Comparison of ENCODE assay signal across 14 cellular contexts in the genomic region with DNA sequence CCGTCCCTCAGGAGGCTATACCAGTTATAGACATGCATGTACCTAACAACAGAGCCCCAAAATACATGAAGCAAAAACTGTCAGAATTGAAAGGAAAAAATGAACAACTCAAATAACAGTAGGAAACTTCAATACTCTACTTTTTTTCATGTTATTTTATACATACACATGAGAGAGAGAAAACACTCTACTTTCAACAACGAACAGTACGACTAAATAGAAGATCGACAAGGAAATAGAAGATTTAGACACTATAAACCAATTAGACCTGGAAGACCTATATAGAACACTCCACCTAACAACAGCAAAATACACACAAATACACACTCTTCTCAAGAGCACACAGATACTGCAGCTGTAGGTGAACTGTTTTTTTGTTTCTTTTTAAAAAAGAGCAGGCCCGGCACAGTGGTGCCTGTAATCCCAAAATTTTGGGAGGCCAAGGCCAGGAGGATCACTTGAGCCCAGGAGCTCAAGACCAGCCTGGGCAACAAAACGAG. TPM values are rescaled to one million over a fixed set of nuclear protein-coding genes. Genes with fewer than 3 reads are reported as not detected.
A peak's percentile ranks its signal among the peaks of the same experiment; 100 is the strongest.
DNase-seq lines count a peak whose midpoint lies in the region; ATAC-seq, FAIRE-seq and TF ChIP-seq lines count a peak whose summit lies in the region.
"Had no signal": no experiment of that assay in that cellular context is flagged by ENCODE, and none has a peak within 500 bp of the region (broad histone marks: within the 10 kb centered on the region; RNA-seq: fewer than 3 reads in every experiment).

No MANE protein-coding gene starts in this region.

- FAIRE-seq in keratinocyte (lab: Jason Lieb, UNC) (no peak), D721Med (lab: Jason Lieb, UNC) (no peak)
- FAIRE-seq: astrocyte, endometrium, HepG2 had no signal

- DNase-seq in activated CD8-positive, alpha-beta memory T cell treated with anti-CD3 and anti-CD28 coated beads, Interleukin-2, amount 10 ng/mL, durations not matched to agents 7 days and 5 days = no peak
- DNase-seq in activated CD8-positive, alpha-beta memory T cell treated with anti-CD3 and anti-CD28 coated beads, Interleukin-2, amount 50 U/mL, for 48 hours = no peak
- DNase-seq in activated B cell treated with CpG ODN at 0.5 μM for 24 hours = no peak
- DNase-seq in keratinocyte (ENCODE audit: low read depth, low spot score) = no peak
- no peak for DNase-seq in stimulated activated naive CD8-positive, alpha-beta T cell treated with anti-CD3 and anti-CD28 coated beads, Interleukin-15, amount 100 ng/mL, for 72 hours
- no peak for DNase-seq in stimulated activated CD4-positive, alpha-beta T cell treated with anti-CD3 and anti-CD28 coated beads, Interleukin-4, amount 100 ng/mL, for 1 hour
- DNase-seq in D721Med (ENCODE audit: insufficient read length, low spot score) = no peak
- DNase-seq: ACHN, mesendoderm had no signal

- intact Hi-C loops in activated B cell treated with CpG ODN at 0.5 μM for 24 hours (cut with micrococcal nuclease) = no loop called here

- no peak overlapping the region for H2AFZ ChIP-seq in keratinocyte (ENCODE audit: control insufficient read depth, low read length)
- H2AFZ ChIP-seq: hepatocyte had no signal

- ATAC-seq in activated CD8-positive, alpha-beta memory T cell treated with anti-CD3 and anti-CD28 coated beads, Interleukin-2, amount 10 ng/mL, durations not matched to agents 7 days and 5 days = no peak
- ATAC-seq in activated B cell treated with CpG ODN at 0.5 μM for 24 hours (ENCODE audit: low read depth) = no peak
- no peak for ATAC-seq in stimulated activated naive CD8-positive, alpha-beta T cell treated with anti-CD3 and anti-CD28 coated beads, Interleukin-15, amount 100 ng/mL, for 72 hours
- ATAC-seq in GM18511 (IDR thresholded peaks at IDR 0.05; ENCODE audit: unreplicated experiment) = no peak
- ATAC-seq: HepG2 had no signal

- H3K4me1 ChIP-seq in keratinocyte (ENCODE audit: control insufficient read depth, extremely low read depth, insufficient read depth, low read length) = peaks cover 93% of the 10 kb centered on the region

- no peaks in the 10 kb centered on the region for H3K9me3 ChIP-seq in keratinocyte (ENCODE audit: control insufficient read depth, low read depth, low read length)

- H3K27ac Mint-ChIP-seq in activated CD8-positive, alpha-beta memory T cell treated with anti-CD3 and anti-CD28 coated beads, Interleukin-2, amount 10 ng/mL, durations not matched to agents 7 days and 5 days = peak overlapping the region; percentile 78
- peak overlapping the region; percentile 68 for H3K27ac Mint-ChIP-seq in activated B cell treated with CpG ODN at 0.5 μM for 24 hours
- H3K27ac Mint-ChIP-seq in stimulated activated naive CD8-positive, alpha-beta T cell treated with anti-CD3 and anti-CD28 coated beads, Interleukin-15, amount 100 ng/mL, for 72 hours = peak overlapping the region; percentile 37 to 65

- dilution Hi-C loops in keratinocyte (cut with MboI; ENCODE audit: extremely low pct_ligation_motif_present, low sequenced_read_pairs) = loop anchor here (5.0 kb wide), 1 partner anchor 33 kb away; no protein-coding TSS in a partner anchor

- H3K4me2 ChIP-seq in keratinocyte (ENCODE audit: control insufficient read depth, extremely low read depth, insufficient read depth, low read depth, low read length) = peak overlapping the region; percentile 45

- H3K9ac ChIP-seq in keratinocyte (ENCODE audit: control insufficient read depth, extremely low read depth, insufficient read depth, low read length) = peak overlapping the region; percentile 49

- peak overlapping the region; percentile 41 for H3K4me3 Mint-ChIP-seq in activated CD8-positive, alpha-beta memory T cell treated with anti-CD3 and anti-CD28 coated beads, Interleukin-2, amount 10 ng/mL, durations not matched to agents 7 days and 5 days
- no peak overlapping the region for H3K4me3 Mint-ChIP-seq in activated B cell treated with CpG ODN at 0.5 μM for 24 hours
- peak overlapping the region; percentile 6 to 53 for H3K4me3 Mint-ChIP-seq in stimulated activated naive CD8-positive, alpha-beta T cell treated with anti-CD3 and anti-CD28 coated beads, Interleukin-15, amount 100 ng/mL, for 72 hours

- H3K4me1 Mint-ChIP-seq in activated CD8-positive, alpha-beta memory T cell treated with anti-CD3 and anti-CD28 coated beads, Interleukin-2, amount 10 ng/mL, durations not matched to agents 7 days and 5 days = peaks cover 99% of the 10 kb centered on the region
- H3K4me1 Mint-ChIP-seq in activated B cell treated with CpG ODN at 0.5 μM for 24 hours = peaks cover 99% of the 10 kb centered on the region
- peaks cover 100% of the 10 kb centered on the region for H3K4me1 Mint-ChIP-seq in stimulated activated naive CD8-positive, alpha-beta T cell treated with anti-CD3 and anti-CD28 coated beads, Interleukin-15, amount 100 ng/mL, for 72 hours

- TF ChIP-seq CTCF in activated B cell treated with CpG ODN at 0.5 μM for 24 hours (IDR thresholded peaks at IDR 0.05) = no peak
- TF ChIP-seq CTCF in keratinocyte (optimal IDR thresholded peaks at IDR 0.05 in 1 of 3, IDR thresholded peaks at IDR 0.05 in 1 of 3, conservative IDR thresholded peaks at IDR 0.05 in 1 of 3; ENCODE audit: extremely low read depth in 1 of 3, insufficient read depth in 2 of 3, low read length in 3 of 3) = no peak
- TF ChIP-seq CTCF in D721Med (IDR thresholded peaks at IDR 0.05; ENCODE audit: insufficient read depth, missing control alignments) = no peak

- H3K36me3 ChIP-seq in keratinocyte (ENCODE audit: control insufficient read depth in 2 of 2, extremely low read depth in 1 of 2, insufficient read depth in 2 of 2, low read length in 2 of 2) = peaks cover 3 to 14% of the 10 kb centered on the region in 2 experiments

- H3K27me3 Mint-ChIP-seq in activated CD8-positive, alpha-beta memory T cell treated with anti-CD3 and anti-CD28 coated beads, Interleukin-2, amount 10 ng/mL, durations not matched to agents 7 days and 5 days = no peaks in the 10 kb centered on the region
- H3K27me3 Mint-ChIP-seq in activated B cell treated with CpG ODN at 0.5 μM for 24 hours = no peaks in the 10 kb centered on the region
- H3K27me3 Mint-ChIP-seq in stimulated activated naive CD8-positive, alpha-beta T cell treated with anti-CD3 and anti-CD28 coated beads, Interleukin-15, amount 100 ng/mL, for 72 hours = no peaks in the 10 kb centered on the region

- H3K4me3 ChIP-seq in keratinocyte (ENCODE audit: control insufficient read depth in 2 of 3, extremely low read depth in 1 of 3, insufficient read depth in 2 of 3, low read depth in 1 of 3, low read length in 3 of 3) = peak overlapping the region in 1 of 3 experiments; percentile 16
- H3K4me3 ChIP-seq: hepatocyte had no signal

- POLR2A ChIA-PET in activated B cell treated with CpG ODN at 0.5 μM for 24 hours (lab: Charles Lee) = interaction anchor here (0.6 to 14.6 kb wide), 7 partner anchors 6 to 78 kb away, joined by 4 to 493 read pairs (median 8); no protein-coding TSS in a partner anchor

- peaks cover 13% of the 10 kb centered on the region for H3K9me1 ChIP-seq in keratinocyte (ENCODE audit: control insufficient read depth, extremely low read depth, insufficient read depth, low read length)

- no peaks in the 10 kb centered on the region for H3K9me3 Mint-ChIP-seq in activated CD8-positive, alpha-beta memory T cell treated with anti-CD3 and anti-CD28 coated beads, Interleukin-2, amount 10 ng/mL, durations not matched to agents 7 days and 5 days (ENCODE audit: low read depth)
- no peaks in the 10 kb centered on the region for H3K9me3 Mint-ChIP-seq in activated B cell treated with CpG ODN at 0.5 μM for 24 hours
- no peaks in the 10 kb centered on the region for H3K9me3 Mint-ChIP-seq in stimulated activated naive CD8-positive, alpha-beta T cell treated with anti-CD3 and anti-CD28 coated beads, Interleukin-15, amount 100 ng/mL, for 72 hours

- H3K79me2 ChIP-seq in keratinocyte (ENCODE audit: control insufficient read depth, insufficient read depth, low read length) = peaks cover 100% of the 10 kb centered on the region

- peaks cover 2% of the 10 kb centered on the region for H4K20me1 ChIP-seq in keratinocyte (ENCODE audit: control insufficient read depth, extremely low read depth, insufficient read depth, low read length)

- CTCF ChIA-PET in activated CD8-positive, alpha-beta memory T cell treated with anti-CD3 and anti-CD28 coated beads, Interleukin-2, amount 10 ng/mL, durations not matched to agents 7 days and 5 days (lab: Charles Lee) = interaction anchor here (0.8 to 14.1 kb wide), 7 partner anchors 10 to 78 kb away, joined by 3 to 151 read pairs (median 5); no protein-coding TSS in a partner anchor
- CTCF ChIA-PET in activated B cell treated with CpG ODN at 0.5 μM for 24 hours (lab: Charles Lee) = interaction anchor here (1.1 to 2.6 kb wide), 5 partner anchors 9 to 29 kb away, joined by 3 to 18 read pairs (median 4); no protein-coding TSS in a partner anchor

- H3K27ac ChIP-seq in keratinocyte (ENCODE audit: control insufficient read depth, insufficient read depth, low read length) = peak overlapping the region; percentile 57

- no peaks in the 10 kb centered on the region for H3K27me3 ChIP-seq in keratinocyte (ENCODE audit: control insufficient read depth, extremely low read depth, insufficient read depth, low read length)
- H3K27me3 ChIP-seq: hepatocyte had no signal

- H3K36me3 Mint-ChIP-seq in activated CD8-positive, alpha-beta memory T cell treated with anti-CD3 and anti-CD28 coated beads, Interleukin-2, amount 10 ng/mL, durations not matched to agents 7 days and 5 days = peaks cover 10% of the 10 kb centered on the region
- H3K36me3 Mint-ChIP-seq in activated B cell treated with CpG ODN at 0.5 μM for 24 hours (ENCODE audit: low read depth) = peaks cover 6% of the 10 kb centered on the region

RNA-seq across cellular contexts. Expression of a gene that starts 34.7 kb away (rescaled TPM):
- 10 to 100 TPM; 27.1 to 36.6 TPM for total RNA-seq in activated CD8-positive, alpha-beta memory T cell treated with anti-CD3 and anti-CD28 coated beads, Interleukin-2, amount 10 ng/mL, durations not matched to agents 7 days and 5 days
- total RNA-seq in activated B cell treated with CpG ODN at 0.5 μM for 24 hours = 19.9 and 22.2 TPM in 2 replicates
- polyA plus RNA-seq in keratinocyte = 5.9 to 16.8 TPM (median 8.2 TPM) in 3 replicates
- 12.9 TPM for polyA plus RNA-seq in keratinocyte (2011; ENCODE audit: low read depth)
- 10.9 and 12.3 TPM in 2 replicates for polyA plus RNA-seq in keratinocyte (2011; cell fraction: cytosol; rRNA removed)
- 24.4 and 25.3 TPM in 2 replicates for polyA plus RNA-seq in keratinocyte (2011; cell fraction: nucleus; rRNA removed)
- 19.9 and 21.2 TPM in 2 replicates for polyA plus RNA-seq in keratinocyte (2012; ENCODE audit: low replicate concordance)
- polyA minus RNA-seq in keratinocyte = 3.5 to 6.1 TPM (median 5.5 TPM) in 3 replicates
- polyA minus RNA-seq in keratinocyte (2011; cell fraction: cytosol; rRNA and poly(A)+ RNA removed) = 7.5 TPM
- polyA minus RNA-seq in keratinocyte (2011; cell fraction: nucleus; rRNA and poly(A)+ RNA removed) = 6.1 and 8.4 TPM in 2 replicates
